7 cellular contexts compared by ENCODE assay signal in the genomic region with DNA sequence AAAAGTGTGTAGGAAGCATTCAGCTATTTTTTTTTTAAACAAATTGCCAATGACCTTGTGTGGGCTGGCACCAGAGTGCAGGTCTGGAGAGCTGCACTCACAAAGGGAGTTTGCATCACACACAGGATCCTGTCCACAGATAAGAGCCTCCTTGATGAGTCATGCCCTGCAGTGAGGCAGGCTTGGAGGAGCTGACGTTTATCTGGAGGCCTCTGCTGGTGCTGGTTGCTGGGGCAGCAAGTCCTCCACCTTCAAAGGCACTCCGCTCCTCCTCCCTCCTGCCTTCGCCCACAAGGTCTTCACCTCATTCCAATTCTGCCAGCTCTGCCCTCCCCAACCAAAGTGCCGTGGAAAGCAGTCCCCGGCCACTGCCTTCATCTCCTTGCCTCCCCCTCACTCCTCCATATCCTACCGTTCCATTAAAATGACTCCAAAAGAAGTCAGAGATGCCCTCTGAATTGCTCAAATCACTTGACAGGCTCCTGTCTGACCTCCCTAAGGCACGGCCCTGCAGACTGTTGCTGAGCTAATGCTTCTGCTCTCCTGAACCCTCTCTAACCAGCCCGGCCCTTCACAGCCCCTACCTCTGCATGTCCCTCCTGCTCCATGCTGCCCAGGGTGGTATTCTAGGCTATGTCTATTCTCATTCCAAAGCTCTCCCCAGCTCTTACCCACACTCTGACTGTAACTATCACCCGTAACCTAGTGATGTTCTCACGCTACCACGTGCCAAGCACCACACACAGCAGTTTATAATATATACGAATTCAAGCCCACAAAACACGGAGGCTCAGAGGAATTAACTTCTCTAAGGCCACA. TPM values are rescaled to one million over a fixed set of nuclear protein-coding genes. Genes with fewer than 3 reads are reported as not detected.
DNase-seq lines count a peak whose midpoint lies in the region; ATAC-seq and TF ChIP-seq lines count a peak whose summit lies in the region.

No MANE protein-coding gene starts in this region.

- BruUV-seq in Panc1 (replicated peaks; lab: Mats Ljungman, UMichigan) = no TSS peak

- no peak for TF ChIP-seq CTCF in Panc1 (IDR thresholded peaks at IDR 0.05)

- H3K9me3 ChIP-seq in Panc1 (ENCODE audit: control insufficient read depth, insufficient read depth, low read depth, low read length) = no peaks in the 10 kb centered on the region
- no peaks in the 10 kb centered on the region for H3K9me3 ChIP-seq in right cardiac atrium (ENCODE audit: control insufficient read depth, low read length)

- H3K4me3 ChIP-seq in Panc1 (ENCODE audit: low read depth in 2 of 2, low read length in 2 of 2) = peak overlapping the region in 1 of 2 experiments; percentile 4; a peak in 1 of 4 replicates
- no peak overlapping the region for H3K4me3 ChIP-seq in right cardiac atrium (ENCODE audit: low read length)

- WGBS in right cardiac atrium = 62% methylated on average over 13 of the region's 13 CpGs

- no peaks in the 10 kb centered on the region for H3K36me3 ChIP-seq in Panc1 (ENCODE audit: control insufficient read depth, insufficient read depth, low read length)

- CTCF ChIA-PET in Panc1 (lab: Charles Lee) = interaction anchor here (1.0 to 1.1 kb wide), 3 partner anchors 30 to 90 kb away, joined by 3 read pairs; no protein-coding TSS in a partner anchor

- ATAC-seq in Panc1 (peak; percentile 91), right cardiac atrium (peak; percentile 89 to 94), HG02571 (IDR thresholded peaks at IDR 0.05; ENCODE audit: unreplicated experiment) (no peak)

- intact Hi-C loops in Panc1 (cut with micrococcal nuclease; ENCODE audit: unreplicated experiment) = no loop called here
- intact Hi-C loops in right cardiac atrium (cut with DNase I) = no loop called here

- H3K4me1 ChIP-seq in Panc1 (ENCODE audit: control insufficient read depth, insufficient read depth, low read length) = peaks cover 45% of the 10 kb centered on the region
- H3K4me1 ChIP-seq in right cardiac atrium (ENCODE audit: control insufficient read depth, insufficient read depth, low read length) = no peaks in the 10 kb centered on the region

- H3K27ac ChIP-seq in Panc1 (ENCODE audit: low read length) (peak overlapping the region; percentile 92), right cardiac atrium (ENCODE audit: low read length) (no peak overlapping the region)

- H3K27me3 ChIP-seq in Panc1 (ENCODE audit: control insufficient read depth, insufficient read depth, low read length) (no peaks in the 10 kb centered on the region), right cardiac atrium (ENCODE audit: control insufficient read depth, insufficient read depth) (no peaks in the 10 kb centered on the region)

- POLR2A ChIA-PET in Panc1 (lab: Charles Lee) = interaction anchor here (0.5 to 0.9 kb wide), 5 partner anchors 11 to 1217 kb away, joined by 3 to 4 read pairs (median 3); no protein-coding TSS in a partner anchor

- peak; percentile 17 for DNase-seq in GOT3 (lab: John Stamatoyannopoulos, UW)
- peak; percentile 65 for DNase-seq in Panc1 (ENCODE audit: low read depth, low spot score)
- DNase-seq in activated effector memory CD4-positive, alpha-beta T cell treated with Interleukin-2 at 50 U/mL for 16 hours = peak; percentile 26
- DNase-seq in right cardiac atrium = peak in 2 of 3 donors; percentile 57 to 70
- peak; percentile 33 for DNase-seq in stimulated activated CD4-positive, alpha-beta T cell treated with anti-CD3 and anti-CD28 coated beads, Interleukin-4, amount 100 ng/mL, for 1 hour
- DNase-seq in NCI-H774 (lab: John Stamatoyannopoulos, UW) = no peak

- in situ Hi-C loops in Panc1 (cut with HindIII; ENCODE audit: low pct_unique_long_range_greater_than_20kb, low sequenced_read_pairs) = no loop called here

RNA-seq across cellular contexts. Expression of a gene that starts 30.9 kb away (rescaled TPM):
- 12.9 TPM for total RNA-seq in Panc1 (2021; ENCODE audit: unreplicated experiment)
- 3.9 TPM for polyA plus RNA-seq in Panc1 (2012; ENCODE audit: insufficient read length)
- total RNA-seq in right cardiac atrium = 10 to 100 TPM; 14.2 to 19.6 (median 15.0) TPM
- 5.0 TPM for polyA plus RNA-seq in right cardiac atrium
